In genomic region chr14:101947577-101947903, GRCh38 we compare ENCODE assay signal across 8 cellular contexts. TPM values are rescaled to one million over a fixed set of nuclear protein-coding genes. Genes with fewer than 3 reads are reported as not detected.
A peak's percentile ranks its signal among the peaks of the same experiment; 100 is the strongest.
DNase-seq lines count a peak whose midpoint lies in the region; ATAC-seq and TF ChIP-seq lines count a peak whose summit lies in the region.

No MANE protein-coding gene starts in this region.

- CTCF ChIA-PET in WTC11 (lab: Charles Lee): interaction anchor here (1.8 kb wide), 1 partner anchor 14 kb away, joined by 13 read pairs; no protein-coding TSS in a partner anchor

- H3K4me3 Mint-ChIP-seq in WTC11 (peak overlapping the region; percentile 96), glutamatergic neuron (ENCODE audit: unreplicated experiment) (peak overlapping the region; percentile 97)

- peak overlapping the region; percentile 95 to 100 (median 99) for H3K27ac ChIP-seq in gastrocnemius medialis

- H3K4me3 ChIP-seq in gastrocnemius medialis: peak overlapping the region; percentile 77 to 93 (median 86)

- no peaks in the 10 kb centered on the region for H3K9me3 ChIP-seq in gastrocnemius medialis

- peaks cover 17 to 20% of the 10 kb centered on the region in 2 donors for H3K4me1 ChIP-seq in gastrocnemius medialis

- DNase-seq in WTC11 (ENCODE audit: low spot score) (no peak), glutamatergic neuron (no peak), gastrocnemius medialis (peak in 1 of 2 donors; percentile 42), HT-29 (ENCODE audit: low spot score) (no peak), T-helper 9 cell (no peak)

- no peak for TF ChIP-seq CTCF in WTC11 (IDR thresholded peaks at IDR 0.05)
- no peak for TF ChIP-seq CTCF in glutamatergic neuron (IDR thresholded peaks at IDR 0.05; ENCODE audit: partially characterized antibody, unreplicated experiment)
- no peak for TF ChIP-seq CTCF in gastrocnemius medialis (IDR thresholded peaks at IDR 0.05 in 4 of 5, conservative IDR thresholded peaks at IDR 0.05 in 1 of 5)

- TF ChIP-seq POLR2A in gastrocnemius medialis (IDR thresholded peaks at IDR 0.05): no peak

- POLR2A ChIA-PET in WTC11 (lab: Charles Lee): no interaction called here

- H3K4me1 Mint-ChIP-seq in WTC11 (peaks cover 24% of the 10 kb centered on the region), glutamatergic neuron (ENCODE audit: low read depth, unreplicated experiment) (peaks cover 6% of the 10 kb centered on the region)

- peaks cover 55% of the 10 kb centered on the region for H3K27me3 Mint-ChIP-seq in WTC11 (ENCODE audit: low read depth)
- peaks cover 18% of the 10 kb centered on the region for H3K27me3 Mint-ChIP-seq in glutamatergic neuron (ENCODE audit: unreplicated experiment)

- no peaks in the 10 kb centered on the region for H3K27me3 ChIP-seq in gastrocnemius medialis

- in situ Hi-C loops in gastrocnemius medialis (cut with MboI; ENCODE audit: low sequenced_read_pairs in 4 of 4): loop anchor here in 3 of 4 donors (10.0 to 25.0 kb wide), 2 partner anchors 173 to 185 kb away; partner anchors contain the start of gene PPP2R5C (in 2 of the 3)

- H3K9me3 Mint-ChIP-seq in WTC11 (no peaks in the 10 kb centered on the region), glutamatergic neuron (ENCODE audit: unreplicated experiment) (peaks cover 15% of the 10 kb centered on the region)

- peak overlapping the region; percentile 98 for H3K27ac Mint-ChIP-seq in WTC11
- peak overlapping the region; percentile 99 for H3K27ac Mint-ChIP-seq in glutamatergic neuron (ENCODE audit: unreplicated experiment)

- ATAC-seq in GM18867 (IDR thresholded peaks at IDR 0.05; ENCODE audit: unreplicated experiment) (peak; percentile 7), HG02943 (IDR thresholded peaks at IDR 0.05; ENCODE audit: low read depth, unreplicated experiment) (peak; percentile 6), WTC11 (no peak), gastrocnemius medialis (peak; percentile 11 to 18), HG02623 (IDR thresholded peaks at IDR 0.05; ENCODE audit: unreplicated experiment) (no peak)

- H3K36me3 ChIP-seq in gastrocnemius medialis: no peaks in the 10 kb centered on the region

- intact Hi-C loops in gastrocnemius medialis (cut with DNase I; ENCODE audit: low total_unique reads): no loop called here

- H3K36me3 Mint-ChIP-seq in WTC11 (no peaks in the 10 kb centered on the region), glutamatergic neuron (ENCODE audit: unreplicated experiment) (no peaks in the 10 kb centered on the region)

TF ChIP-seq in WTC11, 78 proteins besides CTCF, POLR2A, EP300 and RAD21:
- TF ChIP-seq USF2 (CRISPR knock-in tag; IDR thresholded peaks at IDR 0.05) (no peak), USF1 (CRISPR knock-in tag; IDR thresholded peaks at IDR 0.05) (no peak), FOXJ3 (CRISPR knock-in tag; IDR thresholded peaks at IDR 0.05; ENCODE audit: borderline replicate concordance) (no peak), ARID4B (CRISPR knock-in tag; IDR thresholded peaks at IDR 0.05; ENCODE audit: borderline replicate concordance) (peak; percentile 17; the same call in 1 of the 2 replicates), PRRX2 (CRISPR knock-in tag; IDR thresholded peaks at IDR 0.05) (no peak)

RNA-seq across cellular contexts. Expression of gene DYNC1H1, which starts 16.8 kb away (rescaled TPM):
- total RNA-seq in WTC11 (2021) (382 to 438 TPM (median 392 TPM) in 3 replicates), glutamatergic neuron (ENCODE audit: unreplicated experiment) (2,051 TPM), gastrocnemius medialis (100 to 1,000 TPM; 486 to 737 (median 718) TPM)
- total RNA-seq in HT-29 (2014; rRNA removed; shearing (Covaris generic)): 181 and 190 TPM in 2 replicates

Comparison
In these comparisons a context has a peak if more than half of its experiments do, and no peak if none do; other contexts are left out.
1. ATAC-seq: peak in GM18867 (single experiment), HG02943 (single experiment) and gastrocnemius medialis (2 of 2); none in WTC11 (single experiment) and HG02623 (single experiment).